In the genomic region with DNA sequence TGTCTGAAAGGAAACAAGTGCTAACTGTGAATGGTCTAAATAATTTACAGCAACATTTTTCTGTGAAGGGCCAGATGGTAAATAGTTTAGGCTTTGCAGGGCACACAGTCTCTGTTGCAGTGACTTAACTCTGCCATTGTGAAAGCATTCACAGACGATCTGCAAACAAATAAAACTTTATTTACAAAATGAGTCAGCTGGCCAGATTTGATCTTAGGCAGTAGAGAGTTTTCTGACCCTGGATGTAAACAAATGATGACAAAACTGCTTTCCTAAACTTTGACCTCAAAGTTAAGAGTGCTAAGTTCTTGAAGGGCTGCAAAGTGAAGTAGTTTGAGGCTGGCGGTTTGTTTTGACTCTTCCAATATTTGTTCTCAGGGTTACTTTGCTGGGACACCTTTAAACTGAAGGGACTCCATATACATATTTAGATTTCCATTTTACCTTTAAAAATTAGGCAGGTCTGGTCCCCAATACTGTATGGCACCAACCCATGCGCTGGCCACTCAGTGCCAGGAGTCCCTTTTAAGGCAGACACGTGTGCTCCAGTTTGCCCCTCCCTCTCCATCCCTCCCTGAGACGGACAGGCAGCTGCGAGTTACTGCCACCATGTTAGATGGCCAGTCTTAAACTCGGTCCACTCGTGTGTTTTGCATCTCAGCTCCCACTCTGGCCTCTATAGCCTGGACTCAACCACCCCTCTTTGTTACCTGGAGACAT, we compare ENCODE assay signal across 2 cellular contexts.
TF ChIP-seq lines count a peak whose summit lies in the region.

No MANE protein-coding gene starts in this region.

TF ChIP-seq in WTC11, 78 proteins besides CTCF, POLR2A, EP300 and RAD21:
- TF ChIP-seq NFE2L1 (CRISPR knock-in tag; IDR thresholded peaks at IDR 0.05), result no peak

TF ChIP-seq in HepG2, 621 proteins besides CTCF, POLR2A, EP300 and RAD21 (continues in another document):
- TF ChIP-seq RERE (CRISPR knock-in tag; IDR thresholded peaks at IDR 0.05; ENCODE audit: low read depth) (peak; percentile 86), CCDC6 (CRISPR knock-in tag; IDR thresholded peaks at IDR 0.05) (0 out of 2 replicates have a peak, but pooled peaks have one; percentile 27), ZNF335 (CRISPR knock-in tag; IDR thresholded peaks at IDR 0.05) (peak; percentile 90), ARID5B (CRISPR knock-in tag; IDR thresholded peaks at IDR 0.05) (peak; percentile 94), MAFF (IDR thresholded peaks at IDR 0.05; ENCODE audit: low read depth, low read length) (peak; percentile 46), HES4 (CRISPR knock-in tag; IDR thresholded peaks at IDR 0.05; ENCODE audit: borderline replicate concordance) (no peak), SALL1 (CRISPR knock-in tag; IDR thresholded peaks at IDR 0.05) (0 out of 2 replicates have a peak, but pooled peaks have one; percentile 28), JUND (CRISPR knock-in tag; IDR thresholded peaks at IDR 0.05) (peak; percentile 86), SP2 (CRISPR knock-in tag; IDR thresholded peaks at IDR 0.05) (no peak), JUNB (CRISPR knock-in tag; IDR thresholded peaks at IDR 0.05; ENCODE audit: borderline replicate concordance) (peak; percentile 89), RXRB (CRISPR knock-in tag; IDR thresholded peaks at IDR 0.05; ENCODE audit: borderline replicate concordance) (peak; percentile 85), ELF3 (CRISPR knock-in tag; IDR thresholded peaks at IDR 0.05) (peak; percentile 45; the same call in 1 of the 2 replicates), FOXA3 (CRISPR knock-in tag; IDR thresholded peaks at IDR 0.05) (peak; percentile 96), SMAD3 (CRISPR knock-in tag; IDR thresholded peaks at IDR 0.05) (peak; percentile 86; the same call in 1 of the 2 replicates), POGZ (CRISPR knock-in tag; IDR thresholded peaks at IDR 0.05) (peak; percentile 68), TCF7 (IDR thresholded peaks at IDR 0.05; ENCODE audit: low read depth) (peak; percentile 78), ZNF414 (CRISPR knock-in tag; IDR thresholded peaks at IDR 0.05) (0 out of 2 replicates have a peak, but pooled peaks have one; percentile 50), CBFB (CRISPR knock-in tag; IDR thresholded peaks at IDR 0.05) (no peak), RARA (CRISPR knock-in tag; IDR thresholded peaks at IDR 0.05) (peak; percentile 94), MEIS2 (CRISPR knock-in tag; IDR thresholded peaks at IDR 0.05) (peak; percentile 42; the same call in 1 of the 2 replicates), ZNF777 (CRISPR knock-in tag; IDR thresholded peaks at IDR 0.05) (no peak), ZSCAN9 (CRISPR knock-in tag; IDR thresholded peaks at IDR 0.05; ENCODE audit: borderline replicate concordance) (peak; percentile 73; the same call in 1 of the 2 replicates), SP5 (CRISPR knock-in tag; IDR thresholded peaks at IDR 0.05; ENCODE audit: borderline replicate concordance, low read depth) (no peak), NR2C2 (CRISPR knock-in tag; IDR thresholded peaks at IDR 0.05; ENCODE audit: borderline replicate concordance) (peak; percentile 86), BCL6 (CRISPR knock-in tag; IDR thresholded peaks at IDR 0.05) (peak; percentile 90), SRF (IDR thresholded peaks at IDR 0.05; ENCODE audit: low read depth, low read length) (0 out of 2 replicates have a peak, but pooled peaks have one; percentile 20), ZNF124 (CRISPR knock-in tag; IDR thresholded peaks at IDR 0.05) (0 out of 2 replicates have a peak, but pooled peaks have one; percentile 28), NR2F6 (IDR thresholded peaks at IDR 0.05) (peak; percentile 86), NR2F6 (CRISPR knock-in tag; IDR thresholded peaks at IDR 0.05) (peak; percentile 77), SKI (IDR thresholded peaks at IDR 0.05; ENCODE audit: partially characterized antibody) (peak; percentile 96), ERF (CRISPR knock-in tag; IDR thresholded peaks at IDR 0.05) (peak; percentile 72), BHLHE40 (IDR thresholded peaks at IDR 0.05; ENCODE audit: low read length) (peak; percentile 43; the same call in 1 of the 2 replicates), FOXP1 (IDR thresholded peaks at IDR 0.05) (peak; percentile 90), FOXP1 (CRISPR knock-in tag; IDR thresholded peaks at IDR 0.05) (peak; percentile 93), ZFP1 (CRISPR knock-in tag; IDR thresholded peaks at IDR 0.05) (no peak), MED1 (CRISPR knock-in tag; IDR thresholded peaks at IDR 0.05) (peak; percentile 75), ZNF256 (CRISPR knock-in tag; conservative IDR thresholded peaks at IDR 0.05) (no peak), HHEX (CRISPR knock-in tag; IDR thresholded peaks at IDR 0.05) (peak; percentile 74)
- TF ChIP-seq, protein P1, sequence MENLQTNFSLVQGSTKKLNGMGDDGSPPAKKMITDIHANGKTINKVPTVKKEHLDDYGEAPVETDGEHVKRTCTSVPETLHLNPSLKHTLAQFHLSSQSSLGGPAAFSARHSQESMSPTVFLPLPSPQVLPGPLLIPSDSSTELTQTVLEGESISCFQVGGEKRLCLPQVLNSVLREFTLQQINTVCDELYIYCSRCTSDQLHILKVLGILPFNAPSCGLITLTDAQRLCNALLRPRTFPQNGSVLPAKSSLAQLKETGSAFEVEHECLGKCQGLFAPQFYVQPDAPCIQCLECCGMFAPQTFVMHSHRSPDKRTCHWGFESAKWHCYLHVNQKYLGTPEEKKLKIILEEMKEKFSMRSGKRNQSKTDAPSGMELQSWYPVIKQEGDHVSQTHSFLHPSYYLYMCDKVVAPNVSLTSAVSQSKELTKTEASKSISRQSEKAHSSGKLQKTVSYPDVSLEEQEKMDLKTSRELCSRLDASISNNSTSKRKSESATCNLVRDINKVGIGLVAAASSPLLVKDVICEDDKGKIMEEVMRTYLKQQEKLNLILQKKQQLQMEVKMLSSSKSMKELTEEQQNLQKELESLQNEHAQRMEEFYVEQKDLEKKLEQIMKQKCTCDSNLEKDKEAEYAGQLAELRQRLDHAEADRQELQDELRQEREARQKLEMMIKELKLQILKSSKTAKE (CRISPR knock-in tag; IDR thresholded peaks at IDR 0.05; ENCODE audit: borderline replicate concordance), result peak; percentile 77
- TF ChIP-seq, protein P2, sequence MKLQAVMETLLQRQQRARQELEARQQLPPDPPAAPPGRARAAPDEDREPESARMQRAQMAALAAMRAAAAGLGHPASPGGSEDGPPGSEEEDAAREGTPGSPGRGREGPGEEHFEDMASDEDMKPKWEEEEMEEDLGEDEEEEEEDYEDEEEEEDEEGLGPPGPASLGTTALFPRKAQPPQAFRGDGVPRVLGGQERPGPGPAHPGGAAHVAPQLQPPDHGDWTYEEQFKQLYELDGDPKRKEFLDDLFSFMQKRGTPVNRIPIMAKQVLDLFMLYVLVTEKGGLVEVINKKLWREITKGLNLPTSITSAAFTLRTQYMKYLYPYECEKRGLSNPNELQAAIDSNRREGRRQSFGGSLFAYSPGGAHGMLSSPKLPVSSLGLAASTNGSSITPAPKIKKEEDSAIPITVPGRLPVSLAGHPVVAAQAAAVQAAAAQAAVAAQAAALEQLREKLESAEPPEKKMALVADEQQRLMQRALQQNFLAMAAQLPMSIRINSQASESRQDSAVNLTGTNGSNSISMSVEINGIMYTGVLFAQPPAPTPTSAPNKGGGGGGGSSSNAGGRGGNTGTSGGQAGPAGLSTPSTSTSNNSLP (IDR thresholded peaks at IDR 0.05; ENCODE audit: low read depth, low read length), result peak; percentile 94
- TF ChIP-seq, protein P3, sequence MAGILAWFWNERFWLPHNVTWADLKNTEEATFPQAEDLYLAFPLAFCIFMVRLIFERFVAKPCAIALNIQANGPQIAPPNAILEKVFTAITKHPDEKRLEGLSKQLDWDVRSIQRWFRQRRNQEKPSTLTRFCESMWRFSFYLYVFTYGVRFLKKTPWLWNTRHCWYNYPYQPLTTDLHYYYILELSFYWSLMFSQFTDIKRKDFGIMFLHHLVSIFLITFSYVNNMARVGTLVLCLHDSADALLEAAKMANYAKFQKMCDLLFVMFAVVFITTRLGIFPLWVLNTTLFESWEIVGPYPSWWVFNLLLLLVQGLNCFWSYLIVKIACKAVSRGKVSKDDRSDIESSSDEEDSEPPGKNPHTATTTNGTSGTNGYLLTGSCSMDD (CRISPR knock-in tag; IDR thresholded peaks at IDR 0.05), result no peak
- TF ChIP-seq, protein P4, sequence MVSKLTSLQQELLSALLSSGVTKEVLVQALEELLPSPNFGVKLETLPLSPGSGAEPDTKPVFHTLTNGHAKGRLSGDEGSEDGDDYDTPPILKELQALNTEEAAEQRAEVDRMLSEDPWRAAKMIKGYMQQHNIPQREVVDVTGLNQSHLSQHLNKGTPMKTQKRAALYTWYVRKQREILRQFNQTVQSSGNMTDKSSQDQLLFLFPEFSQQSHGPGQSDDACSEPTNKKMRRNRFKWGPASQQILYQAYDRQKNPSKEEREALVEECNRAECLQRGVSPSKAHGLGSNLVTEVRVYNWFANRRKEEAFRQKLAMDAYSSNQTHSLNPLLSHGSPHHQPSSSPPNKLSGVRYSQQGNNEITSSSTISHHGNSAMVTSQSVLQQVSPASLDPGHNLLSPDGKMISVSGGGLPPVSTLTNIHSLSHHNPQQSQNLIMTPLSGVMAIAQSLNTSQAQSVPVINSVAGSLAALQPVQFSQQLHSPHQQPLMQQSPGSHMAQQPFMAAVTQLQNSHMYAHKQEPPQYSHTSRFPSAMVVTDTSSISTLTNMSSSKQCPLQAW (CRISPR knock-in tag; IDR thresholded peaks at IDR 0.05), result no peak
